In the genomic region with DNA sequence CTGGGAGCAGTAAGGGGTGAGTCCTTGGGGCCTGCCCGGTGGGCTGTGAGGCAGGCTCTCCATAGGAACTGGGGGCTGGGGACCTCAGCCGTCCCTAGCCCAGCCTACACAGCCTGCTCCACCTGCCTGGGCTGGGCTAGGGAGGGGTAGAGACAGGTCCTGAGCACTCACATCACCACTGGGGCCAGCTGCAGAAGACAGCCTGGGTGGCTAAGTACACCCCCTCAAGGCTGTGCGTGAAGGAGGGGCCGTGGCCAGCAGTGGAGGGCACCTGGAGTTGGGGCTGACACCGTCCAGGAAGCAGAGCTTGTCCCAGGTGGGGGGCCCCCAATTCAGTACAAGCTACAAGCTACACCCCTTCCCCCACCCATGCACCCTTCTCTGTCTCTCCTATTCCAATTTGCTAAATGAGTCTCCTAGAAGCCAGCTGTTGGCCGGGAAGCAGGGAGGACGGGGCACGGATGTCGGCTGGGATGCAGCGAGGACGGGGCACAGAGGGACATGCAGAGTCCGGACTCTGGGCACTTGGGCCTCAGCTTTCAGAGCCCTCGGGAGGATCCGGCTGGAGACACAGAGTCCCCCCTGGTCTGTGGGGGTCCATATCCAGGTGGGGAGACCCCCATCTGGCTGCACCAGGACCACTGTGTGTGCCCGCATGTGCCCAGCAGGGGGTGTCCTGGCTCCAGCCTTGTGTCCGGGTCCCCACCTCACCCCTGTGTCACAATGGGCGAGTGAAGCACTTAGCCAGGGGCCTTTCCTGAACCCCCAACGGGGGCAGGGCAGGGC, we compare ENCODE assay signal across 8 cellular contexts. TPM values are rescaled to one million over a fixed set of nuclear protein-coding genes. Genes with fewer than 3 reads are reported as not detected.
DNase-seq lines count a peak whose midpoint lies in the region; ATAC-seq, FAIRE-seq and TF ChIP-seq lines count a peak whose summit lies in the region.

No MANE protein-coding gene starts in this region.

- H3K27ac ChIP-seq in A549 (no peak overlapping the region), iPS-20b (ENCODE audit: low read length) (no peak overlapping the region)

- DNase-seq in A549 (ENCODE audit: low read depth in 1 of 2, low spot score in 1 of 2) (no peak), GM10248 (ENCODE audit: extremely low spot score) (no peak), UCSD-AML1 (lab: John Stamatoyannopoulos, UW; ENCODE audit: unreplicated experiment) (peak; percentile 59), NCI-H774 (lab: John Stamatoyannopoulos, UW) (no peak), NCI-H1436 treated with DMSO at 0.1 percent for 48 hours (lab: John Stamatoyannopoulos, UW) (no peak), SW480 (ENCODE audit: low spot score) (no peak)
- no peak for DNase-seq in stimulated activated CD4-positive, alpha-beta T cell treated with anti-CD3 and anti-CD28 coated beads, Interleukin-4, amount 100 ng/mL, for 24 hours

- H3K4me1 ChIP-seq in A549 (peaks cover 9% of the 10 kb centered on the region; the same call in 1 of the 3 replicates), iPS-20b (ENCODE audit: insufficient read depth, low read length) (peaks cover 9% of the 10 kb centered on the region; the same call in 1 of the 2 replicates)

- peaks cover 13% of the 10 kb centered on the region; the same call in 1 of the 2 replicates for H3K27me3 ChIP-seq in iPS-20b (ENCODE audit: insufficient read depth, low read length)

- H3K4me2 ChIP-seq in A549, result no peak overlapping the region

- no peak for TF ChIP-seq EP300 in A549 (IDR thresholded peaks at IDR 0.05)

- H3K4me3 ChIP-seq in A549 (no peak overlapping the region), iPS-20b (ENCODE audit: low read length) (no peak overlapping the region)

- H3K9me3 ChIP-seq in A549 (no peaks in the 10 kb centered on the region), iPS-20b (ENCODE audit: insufficient read depth, low read depth, low read length) (no peaks in the 10 kb centered on the region)

- 81% methylated on average over 12 of the region's 18 CpGs for WGBS in A549 (ENCODE audit: missing lambda C conversion rate)

- no peak for FAIRE-seq in A549 (lab: Jason Lieb, UNC)

- POLR2A ChIA-PET in A549 (lab: Yijun Ruan, JAX) (no interaction called here), GM10248 (lab: Yijun Ruan, JAX) (interaction anchor here (1.5 kb wide), 1 partner anchor 9 kb away, joined by 3 read pairs; no protein-coding TSS in a partner anchor)

- CTCF ChIA-PET in A549 (lab: Yijun Ruan, JAX) (interaction anchor here (0.7 to 10.5 kb wide), 12 partner anchors 8 to 58 kb away, joined by 3 to 92 read pairs (median 9); no protein-coding TSS in a partner anchor), GM10248 (lab: Yijun Ruan, JAX) (interaction anchor here (1.0 to 3.1 kb wide), 7 partner anchors 11 to 121 kb away, joined by 3 to 22 read pairs (median 9); no protein-coding TSS in a partner anchor)

- H3K9ac ChIP-seq in iPS-20b (ENCODE audit: low read depth, low read length), result peak overlapping the region; percentile 41; the same call in 1 of the 2 replicates

- ATAC-seq in A549, result peak in 1 of 2 experiments; percentile 43; a peak in 3 of 6 replicates

- peak; percentile 39; the same call in 2 of the 3 replicates for TF ChIP-seq CTCF in A549 (IDR thresholded peaks at IDR 0.05)
- peak; percentile 28 for TF ChIP-seq CTCF in GM10248 (IDR thresholded peaks at IDR 0.05; ENCODE audit: control extremely low read depth, extremely low read depth, low read depth, missing control alignments)

- TF ChIP-seq POLR2A in A549 (IDR thresholded peaks at IDR 0.05; ENCODE audit: low read length), result no peak

- H3K36me3 ChIP-seq in iPS-20b (ENCODE audit: insufficient read depth, low read depth, low read length), result no peaks in the 10 kb centered on the region

- TF ChIP-seq RAD21 in A549 (conservative IDR thresholded peaks at IDR 0.05 in 1 of 2, IDR thresholded peaks at IDR 0.05 in 1 of 2), result peak; percentile 62 to 67

TF ChIP-seq in A549, 52 proteins besides CTCF, POLR2A, EP300 and RAD21:
- peak; percentile 46; the same call in 2 of the 3 replicates for TF ChIP-seq SMC3 (IDR thresholded peaks at IDR 0.05)
- TF ChIP-seq, protein P1, sequence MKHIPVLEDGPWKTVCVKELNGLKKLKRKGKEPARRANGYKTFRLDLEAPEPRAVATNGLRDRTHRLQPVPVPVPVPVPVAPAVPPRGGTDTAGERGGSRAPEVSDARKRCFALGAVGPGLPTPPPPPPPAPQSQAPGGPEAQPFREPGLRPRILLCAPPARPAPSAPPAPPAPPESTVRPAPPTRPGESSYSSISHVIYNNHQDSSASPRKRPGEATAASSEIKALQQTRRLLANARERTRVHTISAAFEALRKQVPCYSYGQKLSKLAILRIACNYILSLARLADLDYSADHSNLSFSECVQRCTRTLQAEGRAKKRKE (CRISPR knock-in tag; IDR thresholded peaks at IDR 0.05; ENCODE audit: low read depth), result no peak

RNA-seq across cellular contexts. Expression of a gene that starts 1.8 kb away (rescaled TPM):
- polyA plus RNA-seq in A549 (2011; rRNA removed), result 4.3 and 4.6 TPM in 2 replicates
- 15.8 and 18.5 TPM in 2 replicates for polyA plus RNA-seq in A549 (2012; cell fraction: cytosol; rRNA removed)
- 21.1 and 23.1 TPM in 2 replicates for polyA plus RNA-seq in A549 (2012; cell fraction: nucleus; rRNA removed)
- 11.2 to 17.6 TPM (median 11.2 TPM) in 3 replicates for polyA plus RNA-seq in A549 (2017; fragmentation: RNase III; extraction: RNeasy Plus Mini Kit Qiagen cat#74134 plus additional on column Dnase treatment)
- polyA minus RNA-seq in A549 (2011; rRNA and poly(A)+ RNA removed), result 0.78 and 0.95 TPM in 2 replicates

RNA-seq across cellular contexts. Expression of a gene that starts 4.8 kb away (rescaled TPM):
- polyA plus RNA-seq in A549 (2011; rRNA removed) (23.9 and 34.9 TPM in 2 replicates), A549 (2017; fragmentation: RNase III; extraction: RNeasy Plus Mini Kit Qiagen cat#74134 plus additional on column Dnase treatment) (88.0 to 95.3 TPM (median 90.9 TPM) in 3 replicates)
- polyA plus RNA-seq in A549 (2012; cell fraction: cytosol; rRNA removed), result 54.0 and 72.0 TPM in 2 replicates
- polyA plus RNA-seq in A549 (2012; cell fraction: nucleus; rRNA removed), result 477 and 531 TPM in 2 replicates
- 27.8 and 31.7 TPM in 2 replicates for polyA minus RNA-seq in A549 (2011; rRNA and poly(A)+ RNA removed)

RNA-seq across cellular contexts. Expression of a gene that starts 15.2 kb away (rescaled TPM):
- 4.2 and 5.9 TPM in 2 replicates for polyA plus RNA-seq in A549 (2011; rRNA removed)
- polyA plus RNA-seq in A549 (2012; cell fraction: cytosol; rRNA removed), result 32.9 and 46.9 TPM in 2 replicates
- 111 and 145 TPM in 2 replicates for polyA plus RNA-seq in A549 (2012; cell fraction: nucleus; rRNA removed)
- 8.4 to 9.6 TPM (median 8.8 TPM) in 3 replicates for polyA plus RNA-seq in A549 (2017; fragmentation: RNase III; extraction: RNeasy Plus Mini Kit Qiagen cat#74134 plus additional on column Dnase treatment)
- polyA minus RNA-seq in A549 (2011; rRNA and poly(A)+ RNA removed), result 0.99 and 3.5 TPM in 2 replicates

RNA-seq across cellular contexts. Expression of a gene that starts 33.2 kb away (rescaled TPM):
- not detected in 2 replicates for polyA plus RNA-seq in A549 (2011; rRNA removed)
- 0.03 and 0.05 TPM in 2 replicates for polyA plus RNA-seq in A549 (2012; cell fraction: cytosol; rRNA removed)
- 0.09 and 0.17 TPM in 2 replicates for polyA plus RNA-seq in A549 (2012; cell fraction: nucleus; rRNA removed)
- 0.12 to 0.33 TPM (median 0.30 TPM) in 3 replicates for polyA plus RNA-seq in A549 (2017; fragmentation: RNase III; extraction: RNeasy Plus Mini Kit Qiagen cat#74134 plus additional on column Dnase treatment)
- 0.12 TPM in 1 of 2 replicates, not detected in the other for polyA minus RNA-seq in A549 (2011; rRNA and poly(A)+ RNA removed)

RNA-seq across cellular contexts. Expression of a gene that starts 48.8 kb away (rescaled TPM):
- polyA plus RNA-seq in A549 (2011; rRNA removed), result 0.61 and 0.75 TPM in 2 replicates
- 1.6 and 2.3 TPM in 2 replicates for polyA plus RNA-seq in A549 (2012; cell fraction: cytosol; rRNA removed)
- 9.4 and 13.1 TPM in 2 replicates for polyA plus RNA-seq in A549 (2012; cell fraction: nucleus; rRNA removed)
- polyA plus RNA-seq in A549 (2017; fragmentation: RNase III; extraction: RNeasy Plus Mini Kit Qiagen cat#74134 plus additional on column Dnase treatment), result 3.2 to 3.6 TPM (median 3.4 TPM) in 3 replicates
- polyA minus RNA-seq in A549 (2011; rRNA and poly(A)+ RNA removed), result 0.33 and 0.73 TPM in 2 replicates
